ENCODE assay signal across 9 cellular contexts in genomic region chr2:133641497-133641896, GRCh38.
DNase-seq lines count a peak whose midpoint lies in the region; ATAC-seq and TF ChIP-seq lines count a peak whose summit lies in the region.
"Had no signal": no experiment of that assay in that cellular context is flagged by ENCODE, and none has a peak within 500 bp of the region (broad histone marks: within the 10 kb centered on the region; RNA-seq: fewer than 3 reads in every experiment).

No MANE protein-coding gene starts in this region.

- H3K4me1 ChIP-seq in mesenchymal stem cell (ENCODE audit: control insufficient read depth, insufficient read depth, low read depth, low read length): peaks cover 2% of the 10 kb centered on the region

- no peak overlapping the region for H4K91ac ChIP-seq in mesenchymal stem cell (ENCODE audit: low read length)

- no peak overlapping the region for H3K14ac ChIP-seq in mesenchymal stem cell (ENCODE audit: low read length in 2 of 2)

- no peaks in the 10 kb centered on the region for H3K27me3 Mint-ChIP-seq in T-helper 2 cell treated with Interferon-gamma antibody and Interleukin-4, amounts not matched to agents 5 μg/mL and 100 μg/mL, for 36 hours (ENCODE audit: low read depth)

- no peaks in the 10 kb centered on the region for H3K9me3 ChIP-seq in mesenchymal stem cell (ENCODE audit: control insufficient read depth, low read length)

- H2BK12ac ChIP-seq in mesenchymal stem cell (ENCODE audit: low read length in 2 of 2): no peak overlapping the region

- H3K9ac ChIP-seq in mesenchymal stem cell (ENCODE audit: low read length): no peak overlapping the region

- H3K27me3 ChIP-seq in mesenchymal stem cell (ENCODE audit: control insufficient read depth in 1 of 2, insufficient read depth in 1 of 2, low read length in 2 of 2): no peaks in the 10 kb centered on the region

- no peaks in the 10 kb centered on the region for H3K36me3 Mint-ChIP-seq in T-helper 2 cell treated with Interferon-gamma antibody and Interleukin-4, amounts not matched to agents 5 μg/mL and 100 μg/mL, for 36 hours (ENCODE audit: low read depth)

- H3K18ac ChIP-seq in mesenchymal stem cell (ENCODE audit: low read depth in 1 of 2, low read length in 2 of 2): peak overlapping the region in 1 of 2 experiments; percentile 21

- no peak overlapping the region for H3K4ac ChIP-seq in mesenchymal stem cell (ENCODE audit: low read depth in 1 of 2, low read length in 2 of 2)

- 17% methylated on average over 1 of the region's 1 CpG for WGBS in mesenchymal stem cell

- ATAC-seq in esophagus mucosa: peak; percentile 100
- no peak for ATAC-seq in GM21717 (IDR thresholded peaks at IDR 0.05; ENCODE audit: unreplicated experiment)

- peak overlapping the region; percentile 48 for H2BK15ac ChIP-seq in mesenchymal stem cell (ENCODE audit: low read depth, poor library complexity, severe bottlenecking)

- no peak overlapping the region for H3K4me3 ChIP-seq in NB4 (ENCODE audit: low read depth, low read length)
- no peak overlapping the region for H3K4me3 ChIP-seq in mesenchymal stem cell (ENCODE audit: insufficient read depth in 1 of 2, low read depth in 1 of 2, low read length in 2 of 2)

- no peak overlapping the region for H3K23ac ChIP-seq in mesenchymal stem cell (ENCODE audit: low read length in 2 of 2)

- no peak overlapping the region for H4K8ac ChIP-seq in mesenchymal stem cell (ENCODE audit: low read length)

- no peaks in the 10 kb centered on the region for H3K79me1 ChIP-seq in mesenchymal stem cell (replicated peaks; ENCODE audit: low read length, poor library complexity, severe bottlenecking)

- H3K36me3 ChIP-seq in mesenchymal stem cell (ENCODE audit: control insufficient read depth in 1 of 2, insufficient read depth in 2 of 2, low read depth in 1 of 2, low read length in 2 of 2): no peaks in the 10 kb centered on the region

- no peak overlapping the region for H2BK120ac ChIP-seq in mesenchymal stem cell (ENCODE audit: low read depth, low read length)

- no peak overlapping the region for H3K4me2 ChIP-seq in mesenchymal stem cell (ENCODE audit: low read length, poor library complexity, severe bottlenecking)

- no peaks in the 10 kb centered on the region for H3K9me3 Mint-ChIP-seq in T-helper 2 cell treated with Interferon-gamma antibody and Interleukin-4, amounts not matched to agents 5 μg/mL and 100 μg/mL, for 36 hours
- H3K9me3 Mint-ChIP-seq: nephron had no signal

- no peaks in the 10 kb centered on the region for H3K4me1 Mint-ChIP-seq in T-helper 2 cell treated with Interferon-gamma antibody and Interleukin-4, amounts not matched to agents 5 μg/mL and 100 μg/mL, for 36 hours (ENCODE audit: low read depth)

- H3K27ac ChIP-seq in mesenchymal stem cell (ENCODE audit: low read length, poor library complexity, severe bottlenecking): no peak overlapping the region

- no peak overlapping the region for H2BK5ac ChIP-seq in mesenchymal stem cell (ENCODE audit: low read depth, low read length, poor library complexity, severe bottlenecking)

- H2AFZ ChIP-seq in mesenchymal stem cell (ENCODE audit: low read depth, low read length): no peak overlapping the region

- DNase-seq in COLO668 (lab: John Stamatoyannopoulos, UW; ENCODE audit: unreplicated experiment): peak; percentile 23
- peak; percentile 4 for DNase-seq in NB4 (ENCODE audit: low read depth)
- peak; percentile 12 for DNase-seq in mesenchymal stem cell
- DNase-seq in NOMO-1 treated with DMSO at 0.1 percent for 48 hours (lab: John Stamatoyannopoulos, UW; ENCODE audit: unreplicated experiment): no peak
- DNase-seq in activated CD4-positive, alpha-beta T cell treated with anti-CD3 and anti-CD28 coated beads for 1 hour: no peak
- DNase-seq in T-helper 2 cell treated with Interferon-gamma antibody and Interleukin-4, amounts not matched to agents 5 μg/mL and 100 μg/mL, for 36 hours (ENCODE audit: low spot score): no peak

- H2AK5ac ChIP-seq in mesenchymal stem cell (ENCODE audit: low read length, severe bottlenecking): no peak overlapping the region

- no peak overlapping the region for H3K27ac Mint-ChIP-seq in T-helper 2 cell treated with Interferon-gamma antibody and Interleukin-4, amounts not matched to agents 5 μg/mL and 100 μg/mL, for 36 hours

- no peak overlapping the region for H3K4me3 Mint-ChIP-seq in T-helper 2 cell treated with Interferon-gamma antibody and Interleukin-4, amounts not matched to agents 5 μg/mL and 100 μg/mL, for 36 hours
- H3K4me3 Mint-ChIP-seq: nephron had no signal

- TF ChIP-seq CTCF in NB4 (IDR thresholded peaks at IDR 0.05; ENCODE audit: low read depth, low read length): no peak

- no peak for TF ChIP-seq POLR2A in NB4 (IDR thresholded peaks at IDR 0.05; ENCODE audit: extremely low read depth, insufficient read length)

Comparison
In these comparisons a context has a peak if more than half of its experiments do, and no peak if none do; other contexts are left out.
1. DNase-seq: peak in COLO668 (single experiment), NB4 (single experiment) and mesenchymal stem cell (single experiment); none in NOMO-1 treated with DMSO at 0.1 percent for 48 hours (single experiment), activated CD4-positive, alpha-beta T cell treated with anti-CD3 and anti-CD28 coated beads for 1 hour (single experiment) and T-helper 2 cell treated with Interferon-gamma antibody and Interleukin-4, amounts not matched to agents 5 μg/mL and 100 μg/mL, for 36 hours (single experiment).